In the genomic region with DNA sequence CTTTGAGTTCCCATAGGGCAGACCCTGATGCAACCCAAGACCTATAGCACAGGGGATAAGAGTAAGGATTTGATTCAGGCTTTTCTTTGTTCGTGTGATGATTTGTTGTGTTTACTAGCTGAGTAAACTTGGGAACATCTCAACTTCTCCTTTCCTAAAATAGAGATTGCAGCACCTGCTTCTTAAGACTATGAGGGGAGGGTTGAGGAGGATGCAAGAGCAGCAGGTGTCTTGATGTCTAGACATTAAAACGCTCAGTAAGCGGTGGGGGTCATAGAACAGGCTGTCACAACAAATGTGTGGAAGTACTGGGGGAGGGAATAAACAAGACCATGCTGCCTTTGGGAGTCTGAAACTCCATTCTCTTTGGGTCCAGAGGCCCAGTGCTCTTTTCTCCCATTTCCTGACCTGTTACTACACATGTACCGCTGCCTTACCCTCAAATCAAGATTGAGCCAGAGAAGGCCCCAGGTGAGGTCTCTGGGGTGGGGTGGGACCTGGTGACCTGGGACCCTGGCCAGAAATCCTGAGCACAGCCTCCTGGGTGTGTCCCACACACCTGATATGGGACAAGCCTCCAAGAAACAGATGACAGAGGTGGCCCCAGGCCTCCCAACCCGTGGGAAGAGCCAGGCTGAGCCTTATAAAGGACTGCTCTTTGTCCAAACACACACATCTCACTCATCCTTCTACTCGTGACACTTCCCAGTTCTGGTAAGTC, we compare ENCODE assay signal across 32 cellular contexts. TPM values are rescaled to one million over a fixed set of nuclear protein-coding genes. Genes with fewer than 3 reads are reported as not detected.
"Had no signal": no experiment of that assay in that cellular context is flagged by ENCODE, and none has a peak within 500 bp of the region (broad histone marks: within the 10 kb centered on the region; RNA-seq: fewer than 3 reads in every experiment).

A gene (plus strand): TSS at position 671 of the 721 bp plus-strand sequence. CDS start 1,563 bp downstream, outside the sequence.

- ATAC-seq: gastroesophageal sphincter; left lobe of liver; naive thymus-derived CD4-positive, alpha-beta T cell; sciatic nerve had no signal

- H3K4me1 ChIP-seq: colonic mucosa, gastroesophageal sphincter, parathyroid adenoma, prostate gland, spleen, stomach, transverse colon had no signal

- H3K27me3 ChIP-seq: colonic mucosa, transverse colon had no signal

- H3K36me3 ChIP-seq: colonic mucosa, esophagus squamous epithelium, gastroesophageal sphincter, prostate gland, spleen, stomach, thoracic aorta, transverse colon had no signal

- H3K27ac ChIP-seq: colonic mucosa, dorsolateral prefrontal cortex, epithelial cell of prostate, gastroesophageal sphincter, parathyroid adenoma, prostate gland, spleen, stomach, thoracic aorta, transverse colon had no signal

- H3K79me2 ChIP-seq: parathyroid adenoma had no signal

- DNase-seq: colonic mucosa; dorsolateral prefrontal cortex; effector memory CD4-positive, alpha-beta T cell; esophagus squamous epithelium; foreskin fibroblast; hippocampal formation; mammary epithelial cell; naive thymus-derived CD4-positive, alpha-beta T cell; nephron progenitor cell; spleen; stimulated activated CD4-positive, alpha-beta T cell treated with anti-CD3 and anti-CD28 coated beads, Interleukin-15, amount 100 ng/mL, for 24 hours; stimulated activated CD4-positive, alpha-beta T cell treated with anti-CD3 and anti-CD28 coated beads, Interleukin-1b, Interleukin-23, amount 100 ng/mL, for 48 hours; stimulated activated CD4-positive, alpha-beta T cell treated with anti-CD3 and anti-CD28 coated beads, Interleukin-4, amount 100 ng/mL, for 24 hours; stimulated activated naive CD4-positive, alpha-beta T cell; stomach; substantia nigra; transverse colon had no signal

- H3K9ac ChIP-seq: parathyroid adenoma had no signal

- H3K4me3 ChIP-seq: colonic mucosa, dorsolateral prefrontal cortex, esophagus squamous epithelium, gastroesophageal sphincter, prostate gland, spleen, stomach, thoracic aorta, transverse colon had no signal

- H2AFZ ChIP-seq: parathyroid adenoma had no signal

- H3K9me3 ChIP-seq: colonic mucosa, prostate gland, thoracic aorta had no signal

RNA-seq across cellular contexts. Expression of the gene that starts here (rescaled TPM):
- total RNA-seq: cerebellum; colonic mucosa; dorsolateral prefrontal cortex; left lobe of liver; lower leg skin; mammary epithelial cell; mesenteric fat pad; mononuclear cell; naive thymus-derived CD4-positive, alpha-beta T cell; omental fat pad; prostate gland; renal cortical epithelial cell; sciatic nerve; skeletal muscle tissue; spleen; stomach; thoracic aorta; transverse colon; urinary bladder had no signal
